Comparison of ENCODE assay signal across 8 cellular contexts in the genomic region with DNA sequence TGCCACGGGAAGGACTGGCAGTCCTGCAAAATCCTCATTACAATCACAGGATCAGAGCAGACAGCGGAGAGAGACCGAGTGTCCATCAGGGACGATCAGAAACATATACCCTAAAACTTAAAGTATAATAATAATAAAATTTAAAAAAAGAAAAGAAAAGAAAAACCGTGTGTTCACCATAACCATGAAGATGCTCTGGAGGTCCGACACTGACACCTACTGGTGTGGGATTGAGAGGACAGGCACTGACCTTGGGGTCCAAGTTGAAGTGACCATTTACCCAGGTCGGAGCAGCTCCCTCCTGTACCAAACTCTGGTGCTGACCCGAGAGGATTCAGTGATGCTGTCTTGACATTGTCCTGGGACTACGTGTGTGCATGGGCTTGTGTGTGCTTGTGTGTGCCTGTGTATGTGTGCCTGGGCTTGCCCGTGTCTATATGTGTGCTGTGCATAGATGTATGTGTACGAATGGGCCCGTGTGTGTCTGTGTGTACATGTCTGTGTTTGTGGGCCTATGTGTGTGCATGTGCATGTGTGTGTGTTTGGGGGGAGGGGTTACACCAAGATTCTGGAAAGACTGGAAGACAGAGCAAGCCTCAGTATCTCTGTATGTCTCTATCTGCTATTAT.
A peak's percentile ranks its signal among the peaks of the same experiment; 100 is the strongest.
DNase-seq lines count a peak whose midpoint lies in the region; ATAC-seq and TF ChIP-seq lines count a peak whose summit lies in the region.

No MANE protein-coding gene starts in this region.

- in situ Hi-C loops in KBM-7 (cut with MboI; ENCODE audit: low pct_unique_long_range_greater_than_20kb, low sequenced_read_pairs), result no loop called here

- peaks cover 7% of the 10 kb centered on the region for H3K9me3 ChIP-seq in WERI-Rb-1 (ENCODE audit: severe bottlenecking)

- peak; percentile 91 for TF ChIP-seq CTCF in WERI-Rb-1 (IDR thresholded peaks at IDR 0.05; ENCODE audit: low read depth, low read length)

- H3K4me3 ChIP-seq in WERI-Rb-1 (ENCODE audit: low read depth, low read length), result no peak overlapping the region

- no peak for ATAC-seq in HG03432 (IDR thresholded peaks at IDR 0.05; ENCODE audit: unreplicated experiment)
- no peak for ATAC-seq in HG03108 (IDR thresholded peaks at IDR 0.05; ENCODE audit: unreplicated experiment)

- peaks cover 57% of the 10 kb centered on the region for H3K27me3 ChIP-seq in WERI-Rb-1 (ENCODE audit: insufficient read depth, low read depth, severe bottlenecking)

- intact Hi-C loops in head of caudate nucleus (cut with DNase I), result no loop called here

- DNase-seq in activated gamma-delta T cell treated with Interleukin-2 at 50 U/mL for 16 hours (peak; percentile 20), activated gamma-delta T cell (lab: John Stamatoyannopoulos, UW) (no peak), KBM-7 (peak; percentile 46), WERI-Rb-1 (peak; percentile 70), head of caudate nucleus (peak in 23 of 42 donors; percentile 11 to 65 (median 30))
- DNase-seq in stimulated activated CD4-positive, alpha-beta T cell treated with anti-CD3 and anti-CD28 coated beads, Interleukin-2, amount 100 ng/mL, for 24 hours, result peak; percentile 35 to 39

- H3K27ac ChIP-seq in WERI-Rb-1, result no peak overlapping the region

- H3K36me3 ChIP-seq in WERI-Rb-1, result no peaks in the 10 kb centered on the region
